1 cellular context compared by ENCODE assay signal in the genomic region with DNA sequence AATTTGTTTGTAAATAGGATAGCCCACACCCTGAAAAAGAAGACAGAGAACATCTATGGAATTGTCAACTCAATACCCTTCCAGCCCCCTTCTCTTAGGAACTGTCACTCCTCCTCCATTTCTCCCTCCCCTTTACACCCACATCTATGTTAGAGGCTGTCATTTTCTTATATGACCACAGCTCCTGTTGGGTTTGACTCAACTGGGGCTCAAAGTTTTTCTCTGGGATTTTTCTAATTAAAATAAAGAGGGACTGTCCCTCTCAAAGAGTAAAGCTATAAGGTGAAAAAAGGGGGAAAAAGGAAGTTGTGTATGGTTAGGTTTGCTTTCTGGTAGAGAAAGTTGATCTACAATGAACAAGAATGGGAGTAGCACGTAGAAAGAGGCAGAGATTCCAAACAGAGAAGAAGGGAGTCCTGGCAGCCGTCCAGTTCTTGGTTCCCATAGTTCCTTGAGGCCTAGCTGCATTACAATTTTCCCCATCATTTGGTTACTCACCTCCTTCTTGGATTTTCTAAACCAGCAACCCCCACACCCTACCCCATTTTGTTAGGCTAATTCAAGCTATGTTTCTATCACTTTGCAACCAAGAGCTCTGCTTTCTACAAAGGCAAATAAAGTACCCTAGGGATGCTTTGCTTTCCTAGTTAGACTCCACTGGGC.
TF ChIP-seq lines count a peak whose summit lies in the region.

No MANE protein-coding gene starts in this region.

TF ChIP-seq in HEK293T, 16 proteins besides CTCF, POLR2A, EP300 and RAD21:
- no peak for TF ChIP-seq ARNT (IDR thresholded peaks at IDR 0.05)
- TF ChIP-seq NFRKB (IDR thresholded peaks at IDR 0.05): no peak
- no peak for TF ChIP-seq BHLHE40 (IDR thresholded peaks at IDR 0.05; ENCODE audit: borderline replicate concordance)
- TF ChIP-seq L3MBTL2 (conservative IDR thresholded peaks at IDR 0.05): no peak
- no peak for TF ChIP-seq LEF1 (IDR thresholded peaks at IDR 0.05; ENCODE audit: borderline replicate concordance)
- TF ChIP-seq ZNF384 (IDR thresholded peaks at IDR 0.05): no peak
- TF ChIP-seq FOXM1 (IDR thresholded peaks at IDR 0.05; ENCODE audit: borderline replicate concordance): no peak
- no peak for TF ChIP-seq SP1 (IDR thresholded peaks at IDR 0.05)
- TF ChIP-seq PKNOX1 (IDR thresholded peaks at IDR 0.05): no peak
- no peak for TF ChIP-seq HDGF (IDR thresholded peaks at IDR 0.05; ENCODE audit: borderline replicate concordance)
- no peak for TF ChIP-seq SUZ12 (IDR thresholded peaks at IDR 0.05)
- no peak for TF ChIP-seq ELF4 (IDR thresholded peaks at IDR 0.05)
- TF ChIP-seq CTBP1 (IDR thresholded peaks at IDR 0.05; ENCODE audit: borderline replicate concordance): no peak
- no peak for TF ChIP-seq FOXA1 (IDR thresholded peaks at IDR 0.05)
- TF ChIP-seq TARDBP (IDR thresholded peaks at IDR 0.05): no peak
- no peak for TF ChIP-seq FOXK2 (IDR thresholded peaks at IDR 0.05)
